In genomic region chr22:31588970-31589675, GRCh38 we compare ENCODE assay signal across 1 cellular context.
TF ChIP-seq lines count a peak whose summit lies in the region.

No MANE protein-coding gene starts in this region.

TF ChIP-seq in HepG2, 621 proteins besides CTCF, POLR2A, EP300 and RAD21 (continued from another document):
- TF ChIP-seq HNF1A (IDR thresholded peaks at IDR 0.05; ENCODE audit: low read depth) (no peak), HNF1A (CRISPR knock-in tag; IDR thresholded peaks at IDR 0.05; ENCODE audit: borderline replicate concordance) (no peak), ZBTB2 (CRISPR knock-in tag; IDR thresholded peaks at IDR 0.05; ENCODE audit: low read depth) (no peak), GATA4 (IDR thresholded peaks at IDR 0.05; ENCODE audit: borderline replicate concordance, low read depth) (no peak), AHR (CRISPR knock-in tag; IDR thresholded peaks at IDR 0.05) (no peak), ZNF83 (CRISPR knock-in tag; IDR thresholded peaks at IDR 0.05; ENCODE audit: borderline replicate concordance) (no peak), ZNF441 (CRISPR knock-in tag; IDR thresholded peaks at IDR 0.05; ENCODE audit: borderline replicate concordance) (no peak), ZNF546 (CRISPR knock-in tag; conservative IDR thresholded peaks at IDR 0.05) (no peak), ESRRA (CRISPR knock-in tag; IDR thresholded peaks at IDR 0.05; ENCODE audit: low read depth) (peak; percentile 68; the same call in 1 of the 2 replicates), U2AF1 (optimal IDR thresholded peaks at IDR 0.05; ENCODE audit: low read depth, low read length) (no peak), ATF4 (CRISPR knock-in tag; IDR thresholded peaks at IDR 0.05) (no peak), MXI1 (IDR thresholded peaks at IDR 0.05; ENCODE audit: borderline replicate concordance, low read depth, low read length) (no peak; the same call in 2 of the 3 replicates), MTA3 (CRISPR knock-in tag; IDR thresholded peaks at IDR 0.05) (no peak), PAX8 (CRISPR knock-in tag; IDR thresholded peaks at IDR 0.05; ENCODE audit: borderline replicate concordance) (no peak)
